In the genomic region with DNA sequence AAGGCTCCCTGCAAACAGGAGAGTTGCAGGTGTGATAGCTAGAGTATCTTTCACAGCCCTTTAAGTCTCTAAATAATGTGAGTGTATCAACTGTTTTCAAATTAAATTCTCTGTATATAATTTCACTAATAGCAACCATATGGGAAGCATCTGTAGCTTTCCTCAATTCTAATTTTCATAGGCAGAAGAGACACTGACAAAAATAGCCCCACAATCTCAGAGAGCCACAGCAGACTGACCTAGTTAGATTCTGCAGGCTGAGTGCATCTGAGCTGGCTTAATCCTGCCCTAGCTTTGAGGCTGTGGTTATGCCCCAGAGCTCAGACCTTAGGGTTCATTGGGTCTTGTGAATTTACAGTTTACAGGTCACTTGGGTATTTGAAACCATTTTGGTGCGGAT, we compare ENCODE assay signal across 13 cellular contexts.
"Had no signal": no experiment of that assay in that cellular context is flagged by ENCODE, and none has a peak within 500 bp of the region (broad histone marks: within the 10 kb centered on the region; RNA-seq: fewer than 3 reads in every experiment).

No MANE protein-coding gene starts in this region.

- H3K4me3 ChIP-seq: transverse colon had no signal

- H3K9me3 ChIP-seq: transverse colon had no signal

- ATAC-seq: activated CD8-positive, alpha-beta T cell treated with anti-CD3 and anti-CD28 coated beads for 36 hours; activated naive CD4-positive, alpha-beta T cell treated with anti-CD3 and anti-CD28 coated beads, Interleukin-2, amount 50 U/mL, for 72 hours; activated T-cell treated with anti-CD3 and anti-CD28 coated beads, Interleukin-2, amount 50 U/mL, for 72 hours; natural killer cell treated with Interleukin-12 subunit alpha and Interleukin-12 subunit beta and Interleukin-15 and Interleukin-18, amount 100 ng/mL, for 72 hours; stimulated activated effector memory CD8-positive, alpha-beta T cell treated with anti-CD3 and anti-CD28 coated beads, Interleukin-12 subunit alpha, Interleukin-12 subunit beta, amount 100 ng/mL, for 72 hours had no signal

- H3K27ac ChIP-seq: transverse colon had no signal

- H3K36me3 ChIP-seq: transverse colon had no signal

- H3K27me3 ChIP-seq: transverse colon had no signal

- H3K4me1 ChIP-seq: transverse colon had no signal

- DNase-seq: activated B cell treated with CpG ODN at 0.5 μM for 24 hours; activated CD4-positive, alpha-beta T cell treated with anti-CD3 and anti-CD28 coated beads for 48 hours; activated CD8-positive, alpha-beta memory T cell treated with anti-CD3 and anti-CD28 coated beads, Interleukin-2, amount 50 U/mL, for 4 hours; activated CD8-positive, alpha-beta T cell treated with anti-CD3 and anti-CD28 coated beads for 36 hours; activated gamma-delta T cell; activated T-cell treated with anti-CD3 and anti-CD28 coated beads, Interleukin-2, amount 50 U/mL, for 72 hours; erythroblast; hypothalamus; mesendoderm; transverse colon had no signal
